Comparison of ENCODE assay signal across 14 cellular contexts in genomic region chr7:69684955-69685631, GRCh38.
DNase-seq lines count a peak whose midpoint lies in the region; ATAC-seq and FAIRE-seq lines count a peak whose summit lies in the region.
"Had no signal": no experiment of that assay in that cellular context is flagged by ENCODE, and none has a peak within 500 bp of the region (broad histone marks: within the 10 kb centered on the region; RNA-seq: fewer than 3 reads in every experiment).

No MANE protein-coding gene starts in this region.

- H3K27me3 Mint-ChIP-seq in activated naive CD8-positive, alpha-beta T cell treated with anti-CD3 and anti-CD28 coated beads for 36 hours: no peaks in the 10 kb centered on the region
- H3K27me3 Mint-ChIP-seq: stimulated activated naive CD8-positive, alpha-beta T cell treated with anti-CD3 and anti-CD28 coated beads, Interleukin-15, amount 100 ng/mL, for 72 hours had no signal

- no peak overlapping the region for H3K4ac ChIP-seq in trophoblast cell (ENCODE audit: low read depth, low read length)

- H3K18ac ChIP-seq in trophoblast cell (ENCODE audit: low read length): no peak overlapping the region

- peak overlapping the region; percentile 62 for H3K27ac ChIP-seq in caudate nucleus (ENCODE audit: low read depth, low read length)
- no peak overlapping the region for H3K27ac ChIP-seq in trophoblast cell (ENCODE audit: low read depth, low read length)

- H3K36me3 ChIP-seq in trophoblast cell (ENCODE audit: control insufficient read depth in 1 of 2, insufficient read depth in 2 of 2, low read length in 2 of 2): no peaks in the 10 kb centered on the region

- peak; percentile 44 for ATAC-seq in HG02610 (IDR thresholded peaks at IDR 0.05; ENCODE audit: unreplicated experiment)
- no peak for ATAC-seq in HG03571 (IDR thresholded peaks at IDR 0.05; ENCODE audit: unreplicated experiment)
- ATAC-seq: stimulated activated naive CD8-positive, alpha-beta T cell treated with anti-CD3 and anti-CD28 coated beads, Interleukin-15, amount 100 ng/mL, for 72 hours had no signal

- no peak overlapping the region for H2AFZ ChIP-seq in trophoblast cell (ENCODE audit: insufficient read depth, low read length, poor library complexity)

- H2BK12ac ChIP-seq in trophoblast cell (ENCODE audit: low read length): no peak overlapping the region

- H3K4me3 Mint-ChIP-seq in activated naive CD8-positive, alpha-beta T cell treated with anti-CD3 and anti-CD28 coated beads for 36 hours: no peak overlapping the region
- H3K4me3 Mint-ChIP-seq: CD14-positive monocyte; stimulated activated naive CD8-positive, alpha-beta T cell treated with anti-CD3 and anti-CD28 coated beads, Interleukin-15, amount 100 ng/mL, for 72 hours had no signal

- H3K27ac Mint-ChIP-seq in activated naive CD8-positive, alpha-beta T cell treated with anti-CD3 and anti-CD28 coated beads for 36 hours: no peak overlapping the region
- H3K27ac Mint-ChIP-seq: stimulated activated naive CD8-positive, alpha-beta T cell treated with anti-CD3 and anti-CD28 coated beads, Interleukin-15, amount 100 ng/mL, for 72 hours had no signal

- H3K27me3 ChIP-seq in trophoblast cell (ENCODE audit: insufficient read depth, low read length): no peaks in the 10 kb centered on the region

- WGBS in trophoblast cell (ENCODE audit: extremely low coverage, insufficient coverage, insufficient read length): no CpG with 5 or more reads among the region's 3 CpGs

- H3K9me3 ChIP-seq in trophoblast cell (ENCODE audit: insufficient read depth, low read depth, low read length): no peaks in the 10 kb centered on the region

- no peak overlapping the region for H2BK5ac ChIP-seq in trophoblast cell (ENCODE audit: low read depth, low read length, poor library complexity)

- no peak overlapping the region for H2BK120ac ChIP-seq in trophoblast cell (ENCODE audit: insufficient read depth, low read length, poor library complexity)

- H3K9me3 Mint-ChIP-seq in activated naive CD8-positive, alpha-beta T cell treated with anti-CD3 and anti-CD28 coated beads for 36 hours: no peaks in the 10 kb centered on the region
- H3K9me3 Mint-ChIP-seq: stimulated activated naive CD8-positive, alpha-beta T cell treated with anti-CD3 and anti-CD28 coated beads, Interleukin-15, amount 100 ng/mL, for 72 hours had no signal

- H3K4me2 ChIP-seq in trophoblast cell (ENCODE audit: low read length): no peak overlapping the region

- no peak overlapping the region for H3K23ac ChIP-seq in trophoblast cell (ENCODE audit: low read length)

- no peaks in the 10 kb centered on the region for H3K79me2 ChIP-seq in trophoblast cell (ENCODE audit: control insufficient read depth, insufficient read depth, low read length, poor library complexity)

- H3K4me1 Mint-ChIP-seq in activated naive CD8-positive, alpha-beta T cell treated with anti-CD3 and anti-CD28 coated beads for 36 hours: no peaks in the 10 kb centered on the region
- H3K4me1 Mint-ChIP-seq: stimulated activated naive CD8-positive, alpha-beta T cell treated with anti-CD3 and anti-CD28 coated beads, Interleukin-15, amount 100 ng/mL, for 72 hours had no signal

- DNase-seq in GM18507 (ENCODE audit: extremely low spot score, insufficient read length, low read depth): no peak
- DNase-seq in caudate nucleus (lab: John Stamatoyannopoulos, UW): no peak
- no peak for DNase-seq in trophoblast cell
- no peak for DNase-seq in activated naive CD8-positive, alpha-beta T cell treated with anti-CD3 and anti-CD28 coated beads for 36 hours
- no peak for DNase-seq in stimulated activated CD4-positive, alpha-beta T cell treated with anti-CD3 and anti-CD28 coated beads, Interleukin-4, amount 100 ng/mL, for 1 hour
- DNase-seq in NCI-H1436 treated with DMSO at 0.1 percent for 48 hours (lab: John Stamatoyannopoulos, UW): no peak
- DNase-seq: activated gamma-delta T cell; EL; NCI-H1694; SIG-M5; stimulated activated naive CD8-positive, alpha-beta T cell treated with anti-CD3 and anti-CD28 coated beads, Interleukin-15, amount 100 ng/mL, for 72 hours had no signal

- H3K4me1 ChIP-seq in trophoblast cell (ENCODE audit: control insufficient read depth in 1 of 2, insufficient read depth in 2 of 2, low read length in 2 of 2): peaks cover 4 to 6% of the 10 kb centered on the region in 2 experiments

- no peak overlapping the region for H4K91ac ChIP-seq in trophoblast cell (ENCODE audit: low read depth, low read length)

- H4K12ac ChIP-seq in trophoblast cell (ENCODE audit: low read depth, low read length): no peak overlapping the region

- no peak overlapping the region for H3K4me3 ChIP-seq in trophoblast cell (ENCODE audit: low read depth, low read length)

- no peak overlapping the region for H2AK5ac ChIP-seq in trophoblast cell (ENCODE audit: low read length)

- no peaks in the 10 kb centered on the region for H3K36me3 Mint-ChIP-seq in activated naive CD8-positive, alpha-beta T cell treated with anti-CD3 and anti-CD28 coated beads for 36 hours
- H3K36me3 Mint-ChIP-seq: CD14-positive monocyte had no signal

- no peak overlapping the region for H3K9ac ChIP-seq in trophoblast cell (ENCODE audit: low read length)

- peak overlapping the region; percentile 56 for H3K14ac ChIP-seq in trophoblast cell (ENCODE audit: low read length)

- no peak overlapping the region for H4K8ac ChIP-seq in trophoblast cell (ENCODE audit: low read depth, low read length)

- peak; percentile 67 for FAIRE-seq in GM18507 (lab: Jason Lieb, UNC)

- H3K79me1 ChIP-seq in trophoblast cell (ENCODE audit: low read length): no peaks in the 10 kb centered on the region
